Comparison of ENCODE assay signal across 1 cellular context in the genomic region with DNA sequence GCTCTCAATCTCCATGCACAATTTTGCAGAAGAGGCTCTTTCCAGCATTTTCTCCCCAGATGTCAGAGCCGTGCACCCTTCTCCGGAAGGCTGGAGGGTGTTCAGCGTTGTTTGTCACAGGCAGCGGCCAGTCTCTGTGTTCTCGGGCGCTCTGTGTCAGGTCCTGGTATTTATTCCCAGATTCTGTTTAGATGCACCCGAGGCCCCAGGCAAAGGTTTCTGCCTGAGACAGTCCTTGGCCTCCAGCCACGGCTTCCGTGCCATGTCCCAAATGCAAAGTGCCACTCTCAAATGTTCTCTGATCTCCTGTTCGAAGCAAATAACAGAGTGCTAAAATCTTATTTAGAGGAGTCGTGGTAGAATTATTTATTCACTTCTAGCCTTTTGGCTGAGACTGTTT.
TF ChIP-seq lines count a peak whose summit lies in the region.

No MANE protein-coding gene starts in this region.

TF ChIP-seq in K562, 482 proteins besides CTCF, POLR2A, EP300 and RAD21:
- TF ChIP-seq, protein P1, sequence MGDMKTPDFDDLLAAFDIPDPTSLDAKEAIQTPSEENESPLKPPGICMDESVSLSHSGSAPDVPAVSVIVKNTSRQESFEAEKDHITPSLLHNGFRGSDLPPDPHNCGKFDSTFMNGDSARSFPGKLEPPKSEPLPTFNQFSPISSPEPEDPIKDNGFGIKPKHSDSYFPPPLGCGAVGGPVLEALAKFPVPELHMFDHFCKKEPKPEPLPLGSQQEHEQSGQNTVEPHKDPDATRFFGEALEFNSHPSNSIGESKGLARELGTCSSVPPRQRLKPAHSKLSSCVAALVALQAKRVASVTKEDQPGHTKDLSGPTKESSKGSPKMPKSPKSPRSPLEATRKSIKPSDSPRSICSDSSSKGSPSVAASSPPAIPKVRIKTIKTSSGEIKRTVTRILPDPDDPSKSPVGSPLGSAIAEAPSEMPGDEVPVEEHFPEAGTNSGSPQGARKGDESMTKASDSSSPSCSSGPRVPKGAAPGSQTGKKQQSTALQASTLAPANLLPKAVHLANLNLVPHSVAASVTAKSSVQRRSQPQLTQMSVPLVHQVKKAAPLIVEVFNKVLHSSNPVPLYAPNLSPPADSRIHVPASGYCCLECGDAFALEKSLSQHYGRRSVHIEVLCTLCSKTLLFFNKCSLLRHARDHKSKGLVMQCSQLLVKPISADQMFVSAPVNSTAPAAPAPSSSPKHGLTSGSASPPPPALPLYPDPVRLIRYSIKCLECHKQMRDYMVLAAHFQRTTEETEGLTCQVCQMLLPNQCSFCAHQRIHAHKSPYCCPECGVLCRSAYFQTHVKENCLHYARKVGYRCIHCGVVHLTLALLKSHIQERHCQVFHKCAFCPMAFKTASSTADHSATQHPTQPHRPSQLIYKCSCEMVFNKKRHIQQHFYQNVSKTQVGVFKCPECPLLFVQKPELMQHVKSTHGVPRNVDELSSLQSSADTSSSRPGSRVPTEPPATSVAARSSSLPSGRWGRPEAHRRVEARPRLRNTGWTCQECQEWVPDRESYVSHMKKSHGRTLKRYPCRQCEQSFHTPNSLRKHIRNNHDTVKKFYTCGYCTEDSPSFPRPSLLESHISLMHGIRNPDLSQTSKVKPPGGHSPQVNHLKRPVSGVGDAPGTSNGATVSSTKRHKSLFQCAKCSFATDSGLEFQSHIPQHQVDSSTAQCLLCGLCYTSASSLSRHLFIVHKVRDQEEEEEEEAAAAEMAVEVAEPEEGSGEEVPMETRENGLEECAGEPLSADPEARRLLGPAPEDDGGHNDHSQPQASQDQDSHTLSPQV (IDR thresholded peaks at IDR 0.05), result no peak
- no peak for TF ChIP-seq RFX7 (CRISPR knock-in tag; IDR thresholded peaks at IDR 0.05)
- TF ChIP-seq ZNF12 (CRISPR knock-in tag; IDR thresholded peaks at IDR 0.05), result no peak
- no peak for TF ChIP-seq ZNF263 (CRISPR knock-in tag; IDR thresholded peaks at IDR 0.05; ENCODE audit: borderline replicate concordance)
- TF ChIP-seq, protein P2, sequence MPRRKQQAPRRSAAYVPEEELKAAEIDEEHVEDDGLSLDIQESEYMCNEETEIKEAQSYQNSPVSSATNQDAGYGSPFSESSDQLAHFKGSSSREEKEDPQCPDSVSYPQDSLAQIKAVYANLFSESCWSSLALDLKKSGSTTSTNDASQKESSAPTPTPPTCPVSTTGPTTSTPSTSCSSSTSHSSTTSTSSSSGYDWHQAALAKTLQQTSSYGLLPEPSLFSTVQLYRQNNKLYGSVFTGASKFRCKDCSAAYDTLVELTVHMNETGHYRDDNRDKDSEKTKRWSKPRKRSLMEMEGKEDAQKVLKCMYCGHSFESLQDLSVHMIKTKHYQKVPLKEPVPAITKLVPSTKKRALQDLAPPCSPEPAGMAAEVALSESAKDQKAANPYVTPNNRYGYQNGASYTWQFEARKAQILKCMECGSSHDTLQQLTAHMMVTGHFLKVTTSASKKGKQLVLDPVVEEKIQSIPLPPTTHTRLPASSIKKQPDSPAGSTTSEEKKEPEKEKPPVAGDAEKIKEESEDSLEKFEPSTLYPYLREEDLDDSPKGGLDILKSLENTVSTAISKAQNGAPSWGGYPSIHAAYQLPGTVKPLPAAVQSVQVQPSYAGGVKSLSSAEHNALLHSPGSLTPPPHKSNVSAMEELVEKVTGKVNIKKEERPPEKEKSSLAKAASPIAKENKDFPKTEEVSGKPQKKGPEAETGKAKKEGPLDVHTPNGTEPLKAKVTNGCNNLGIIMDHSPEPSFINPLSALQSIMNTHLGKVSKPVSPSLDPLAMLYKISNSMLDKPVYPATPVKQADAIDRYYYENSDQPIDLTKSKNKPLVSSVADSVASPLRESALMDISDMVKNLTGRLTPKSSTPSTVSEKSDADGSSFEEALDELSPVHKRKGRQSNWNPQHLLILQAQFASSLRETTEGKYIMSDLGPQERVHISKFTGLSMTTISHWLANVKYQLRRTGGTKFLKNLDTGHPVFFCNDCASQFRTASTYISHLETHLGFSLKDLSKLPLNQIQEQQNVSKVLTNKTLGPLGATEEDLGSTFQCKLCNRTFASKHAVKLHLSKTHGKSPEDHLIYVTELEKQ (CRISPR knock-in tag; IDR thresholded peaks at IDR 0.05), result no peak
- no peak for TF ChIP-seq HLTF (IDR thresholded peaks at IDR 0.05)
- TF ChIP-seq ZNF436 (CRISPR knock-in tag; IDR thresholded peaks at IDR 0.05), result no peak
- TF ChIP-seq SMARCA5 (IDR thresholded peaks at IDR 0.05), result no peak
- TF ChIP-seq OTX1 (CRISPR knock-in tag; IDR thresholded peaks at IDR 0.05), result no peak
- TF ChIP-seq, protein P3, sequence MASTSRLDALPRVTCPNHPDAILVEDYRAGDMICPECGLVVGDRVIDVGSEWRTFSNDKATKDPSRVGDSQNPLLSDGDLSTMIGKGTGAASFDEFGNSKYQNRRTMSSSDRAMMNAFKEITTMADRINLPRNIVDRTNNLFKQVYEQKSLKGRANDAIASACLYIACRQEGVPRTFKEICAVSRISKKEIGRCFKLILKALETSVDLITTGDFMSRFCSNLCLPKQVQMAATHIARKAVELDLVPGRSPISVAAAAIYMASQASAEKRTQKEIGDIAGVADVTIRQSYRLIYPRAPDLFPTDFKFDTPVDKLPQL (IDR thresholded peaks at IDR 0.05; ENCODE audit: extremely low read depth, insufficient read length), result no peak
- TF ChIP-seq STAG1 (CRISPR knock-in tag; IDR thresholded peaks at IDR 0.05; ENCODE audit: borderline replicate concordance), result no peak
- TF ChIP-seq SMARCA4 (IDR thresholded peaks at IDR 0.05), result no peak
- TF ChIP-seq MTA1 (IDR thresholded peaks at IDR 0.05; ENCODE audit: borderline replicate concordance), result no peak
- TF ChIP-seq POLR3G (IDR thresholded peaks at IDR 0.05; ENCODE audit: extremely low read depth, insufficient read length, insufficient replicate concordance), result no peak
- TF ChIP-seq, protein P4, sequence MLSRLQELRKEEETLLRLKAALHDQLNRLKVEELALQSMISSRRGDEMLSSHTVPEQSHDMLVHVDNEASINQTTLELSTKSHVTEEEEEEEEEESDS (CRISPR knock-in tag; IDR thresholded peaks at IDR 0.05), result no peak
- TF ChIP-seq, protein P5, sequence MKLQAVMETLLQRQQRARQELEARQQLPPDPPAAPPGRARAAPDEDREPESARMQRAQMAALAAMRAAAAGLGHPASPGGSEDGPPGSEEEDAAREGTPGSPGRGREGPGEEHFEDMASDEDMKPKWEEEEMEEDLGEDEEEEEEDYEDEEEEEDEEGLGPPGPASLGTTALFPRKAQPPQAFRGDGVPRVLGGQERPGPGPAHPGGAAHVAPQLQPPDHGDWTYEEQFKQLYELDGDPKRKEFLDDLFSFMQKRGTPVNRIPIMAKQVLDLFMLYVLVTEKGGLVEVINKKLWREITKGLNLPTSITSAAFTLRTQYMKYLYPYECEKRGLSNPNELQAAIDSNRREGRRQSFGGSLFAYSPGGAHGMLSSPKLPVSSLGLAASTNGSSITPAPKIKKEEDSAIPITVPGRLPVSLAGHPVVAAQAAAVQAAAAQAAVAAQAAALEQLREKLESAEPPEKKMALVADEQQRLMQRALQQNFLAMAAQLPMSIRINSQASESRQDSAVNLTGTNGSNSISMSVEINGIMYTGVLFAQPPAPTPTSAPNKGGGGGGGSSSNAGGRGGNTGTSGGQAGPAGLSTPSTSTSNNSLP (IDR thresholded peaks at IDR 0.05; ENCODE audit: borderline replicate concordance, low read depth, low read length), result no peak
- TF ChIP-seq ZNF785 (CRISPR knock-in tag; IDR thresholded peaks at IDR 0.05), result no peak
- no peak for TF ChIP-seq RAD51 (IDR thresholded peaks at IDR 0.05; ENCODE audit: borderline replicate concordance, low read depth)
